In the genomic region with DNA sequence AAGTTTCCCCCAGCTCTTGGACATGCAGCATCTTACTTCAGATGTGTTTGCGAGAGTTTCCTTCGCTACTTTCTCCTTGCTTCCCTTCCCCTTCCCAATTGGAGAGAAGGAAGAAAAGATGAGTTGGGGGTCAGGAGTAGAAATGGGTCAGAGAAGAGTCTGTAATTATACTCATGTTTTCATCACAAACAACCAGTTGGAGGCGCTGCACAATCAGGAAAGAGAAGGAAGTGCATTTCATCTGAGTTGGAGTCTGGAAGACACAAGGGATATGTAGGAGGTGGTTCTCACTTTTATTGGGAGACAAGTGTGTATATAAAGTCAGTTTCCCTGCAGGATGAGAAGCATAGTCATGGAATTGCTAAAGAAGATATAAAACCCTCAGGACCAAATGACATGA, we compare ENCODE assay signal across 13 cellular contexts.
DNase-seq lines count a peak whose midpoint lies in the region; ATAC-seq and TF ChIP-seq lines count a peak whose summit lies in the region.
"Had no signal": no experiment of that assay in that cellular context is flagged by ENCODE, and none has a peak within 500 bp of the region (broad histone marks: within the 10 kb centered on the region; RNA-seq: fewer than 3 reads in every experiment).

No MANE protein-coding gene starts in this region.

- no peak for ATAC-seq in HG03571 (IDR thresholded peaks at IDR 0.05; ENCODE audit: unreplicated experiment)
- ATAC-seq: body of pancreas; left lobe of liver; stimulated activated memory B cell treated with anti-CD40 and anti-IgM and Interleukin-4, amounts not matched to agents 10 μg/mL and 1 μg/mL and 100 μg/mL, for 72 hours had no signal

- no peak overlapping the region for H3K27ac ChIP-seq in SU-DHL-6 (ENCODE audit: low read depth, low read length)
- H3K27ac ChIP-seq: body of pancreas, neutrophil had no signal

- no peaks in the 10 kb centered on the region for H3K9me3 ChIP-seq in SU-DHL-6 (ENCODE audit: insufficient read depth, low read length)
- H3K9me3 ChIP-seq: body of pancreas, neutrophil had no signal

- H3K4me3 ChIP-seq in HFF-Myc (replicated peaks; ENCODE audit: low read depth, low read length): no peak overlapping the region
- H3K4me3 ChIP-seq in SU-DHL-6 (ENCODE audit: insufficient read depth, low read length, poor library complexity, severe bottlenecking): no peak overlapping the region
- H3K4me3 ChIP-seq: body of pancreas had no signal

- no peaks in the 10 kb centered on the region for H4K20me1 ChIP-seq in SU-DHL-6 (ENCODE audit: low read depth, low read length)

- in situ Hi-C loops in GM13976 (cut with MboI; ENCODE audit: low sequenced_read_pairs, unreplicated experiment): no loop called here

- no peaks in the 10 kb centered on the region for H3K27me3 ChIP-seq in SU-DHL-6 (ENCODE audit: low read length)
- H3K27me3 ChIP-seq: body of pancreas had no signal

- no peak overlapping the region for H2AFZ ChIP-seq in SU-DHL-6 (ENCODE audit: low read depth, low read length, severe bottlenecking)

- H3K4me2 ChIP-seq in SU-DHL-6 (ENCODE audit: low read depth, low read length, poor library complexity, severe bottlenecking): no peak overlapping the region

- H3K36me3 ChIP-seq in SU-DHL-6 (ENCODE audit: low read length): no peaks in the 10 kb centered on the region

- H3K9ac ChIP-seq in SU-DHL-6 (ENCODE audit: low read length): no peak overlapping the region

- H3K9me2 ChIP-seq in SU-DHL-6 (replicated peaks; ENCODE audit: insufficient read depth, low read length): no peaks in the 10 kb centered on the region

- H3F3A ChIP-seq in SU-DHL-6 (ENCODE audit: insufficient read depth): no peaks in the 10 kb centered on the region

- DNase-seq in EL (peak; percentile 8), HFF-Myc (ENCODE audit: extremely low read depth, low read depth) (no peak), iPS DF 4.7 (ENCODE audit: extremely low read depth, low spot score) (peak; percentile 22), GDM1 (lab: John Stamatoyannopoulos, UW) (no peak), GM13976 (ENCODE audit: low spot score) (no peak), islet precursor cell (no peak)
- DNase-seq: activated CD4-positive, CD25-positive, alpha-beta regulatory T cell; body of pancreas had no signal

- TF ChIP-seq CTCF in HFF-Myc (IDR thresholded peaks at IDR 0.05; ENCODE audit: low read depth, low read length, missing control alignments) (peak; percentile 16), SU-DHL-6 (IDR thresholded peaks at IDR 0.05; ENCODE audit: insufficient read depth, low read length, poor library complexity, severe bottlenecking) (peak; percentile 16), GM13976 (IDR thresholded peaks at IDR 0.05; ENCODE audit: borderline replicate concordance, control extremely low read depth, extremely low read depth, insufficient read depth, missing control alignments) (no peak)

- H3K79me2 ChIP-seq in SU-DHL-6 (ENCODE audit: insufficient read depth, low read length): no peaks in the 10 kb centered on the region

Comparison
In these comparisons a context has a peak if more than half of its experiments do, and no peak if none do; other contexts are left out.
1. DNase-seq: peak in EL (single experiment) and iPS DF 4.7 (single experiment); none in HFF-Myc (single experiment), GDM1 (single experiment), GM13976 (single experiment) and islet precursor cell (single experiment).